ENCODE assay signal across 10 cellular contexts in the genomic region with DNA sequence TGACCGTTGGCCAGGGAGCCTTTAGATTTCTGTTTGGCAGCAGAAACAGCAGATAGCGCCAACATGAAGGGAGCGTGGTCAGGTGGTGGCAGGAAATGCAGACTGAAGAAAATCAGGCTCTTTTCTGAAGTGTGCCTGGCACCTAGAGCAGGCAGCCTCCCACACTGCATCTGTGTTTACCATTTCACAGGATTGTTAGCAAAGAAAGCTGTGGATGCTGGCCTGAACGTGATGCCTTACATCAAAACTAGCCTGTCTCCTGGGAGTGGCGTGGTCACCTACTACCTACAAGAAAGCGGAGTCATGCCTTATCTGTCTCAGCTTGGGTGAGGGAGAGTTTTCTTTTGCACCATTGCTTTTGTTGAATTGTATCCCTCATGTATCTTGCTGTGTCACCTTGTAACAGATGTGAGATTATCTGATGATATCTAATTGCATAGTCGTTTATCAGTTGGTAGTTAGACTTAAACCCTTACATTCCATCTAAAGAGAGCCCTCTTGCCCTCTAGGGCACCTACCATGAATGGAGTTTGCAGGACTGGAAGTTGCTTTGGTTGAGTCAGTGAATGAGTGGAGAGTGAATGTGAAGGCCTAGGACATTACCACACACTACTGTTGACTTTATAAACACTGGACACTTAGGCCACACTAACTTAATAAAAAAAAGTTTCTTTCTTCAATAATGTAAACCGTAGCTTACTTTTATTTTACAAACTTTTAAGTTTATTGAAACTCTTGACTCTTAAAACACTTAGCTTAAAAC. TPM values are rescaled to one million over a fixed set of nuclear protein-coding genes. Genes with fewer than 3 reads are reported as not detected.
A peak's percentile ranks its signal among the peaks of the same experiment; 100 is the strongest.
DNase-seq lines count a peak whose midpoint lies in the region; ATAC-seq lines count a peak whose summit lies in the region.
"Had no signal": no experiment of that assay in that cellular context is flagged by ENCODE, and none has a peak within 500 bp of the region (broad histone marks: within the 10 kb centered on the region; RNA-seq: fewer than 3 reads in every experiment).

No MANE protein-coding gene starts in this region.

- no peak overlapping the region for H3K4me2 ChIP-seq in mesenchymal stem cell (ENCODE audit: low read length, poor library complexity, severe bottlenecking)

- H3K4ac ChIP-seq in mesenchymal stem cell (ENCODE audit: low read depth in 1 of 2, low read length in 2 of 2), result peak overlapping the region in 1 of 2 experiments; percentile 29

- H3K18ac ChIP-seq in mesenchymal stem cell (ENCODE audit: low read depth in 1 of 2, low read length in 2 of 2), result peak overlapping the region; percentile 5 to 26

- peak overlapping the region in 1 of 2 experiments; percentile 2 for H3K14ac ChIP-seq in mesenchymal stem cell (ENCODE audit: low read length in 2 of 2)

- peak overlapping the region; percentile 22 for H2BK5ac ChIP-seq in mesenchymal stem cell (ENCODE audit: low read depth, low read length, poor library complexity, severe bottlenecking)

- in situ Hi-C loops in ACHN (cut with HindIII; ENCODE audit: low pct_ligation_motif_present, low pct_unique_long_range_greater_than_20kb, low sequenced_read_pairs), result no loop called here

- no peak overlapping the region for H4K8ac ChIP-seq in mesenchymal stem cell (ENCODE audit: low read length)

- H3K23ac ChIP-seq in mesenchymal stem cell (ENCODE audit: low read length in 2 of 2), result no peak overlapping the region

- H2AFZ ChIP-seq in mesenchymal stem cell (ENCODE audit: low read depth, low read length), result no peak overlapping the region

- H4K91ac ChIP-seq in mesenchymal stem cell (ENCODE audit: low read length), result peak overlapping the region; percentile 23

- H3K36me3 ChIP-seq in MG63 (no peaks in the 10 kb centered on the region; the same call in none of the 2 replicates), mesenchymal stem cell (ENCODE audit: control insufficient read depth in 1 of 2, insufficient read depth in 2 of 2, low read depth in 1 of 2, low read length in 2 of 2) (peaks cover 8 to 98% of the 10 kb centered on the region in 2 experiments)

- H3K9me3 ChIP-seq in MG63, result no peaks in the 10 kb centered on the region
- H3K9me3 ChIP-seq in mesenchymal stem cell (ENCODE audit: control insufficient read depth, low read length), result no peaks in the 10 kb centered on the region

- peaks cover 25% of the 10 kb centered on the region for H3K4me1 ChIP-seq in mesenchymal stem cell (ENCODE audit: control insufficient read depth, insufficient read depth, low read depth, low read length)

- peak overlapping the region; percentile 76 for H2AK5ac ChIP-seq in mesenchymal stem cell (ENCODE audit: low read length, severe bottlenecking)

- peak overlapping the region; percentile 2 for H2BK120ac ChIP-seq in mesenchymal stem cell (ENCODE audit: low read depth, low read length)

- DNase-seq in ACHN (peak; percentile 16), MG63 (peak; percentile 23), cerebellar cortex (ENCODE audit: low spot score) (peak; percentile 76), mesenchymal stem cell (peak; percentile 72), NCI-H510A (lab: John Stamatoyannopoulos, UW) (no peak)
- DNase-seq in stimulated activated CD4-positive, alpha-beta T cell treated with anti-CD3 and anti-CD28 coated beads, Interleukin-2, amount 100 ng/mL, for 48 hours, result no peak
- DNase-seq: activated effector memory CD4-positive, alpha-beta T cell treated with Interleukin-2 at 50 U/mL for 16 hours; stimulated activated naive CD8-positive, alpha-beta T cell treated with anti-CD3 and anti-CD28 coated beads, Interleukin-15, amount 100 ng/mL, for 72 hours had no signal

- H3K9ac ChIP-seq in mesenchymal stem cell (ENCODE audit: low read length), result no peak overlapping the region

- no peak overlapping the region for H3K4me3 ChIP-seq in MG63
- no peak overlapping the region for H3K4me3 ChIP-seq in mesenchymal stem cell (ENCODE audit: insufficient read depth in 1 of 2, low read depth in 1 of 2, low read length in 2 of 2)

- peak overlapping the region in 1 of 2 experiments; percentile 75 for H2BK12ac ChIP-seq in mesenchymal stem cell (ENCODE audit: low read length in 2 of 2)

- no peak overlapping the region for H2BK15ac ChIP-seq in mesenchymal stem cell (ENCODE audit: low read depth, poor library complexity, severe bottlenecking)

- no peaks in the 10 kb centered on the region for H3K27me3 ChIP-seq in MG63
- H3K27me3 ChIP-seq in mesenchymal stem cell (ENCODE audit: control insufficient read depth in 1 of 2, insufficient read depth in 1 of 2, low read length in 2 of 2), result no peaks in the 10 kb centered on the region

- H3K79me1 ChIP-seq in mesenchymal stem cell (replicated peaks; ENCODE audit: low read length, poor library complexity, severe bottlenecking), result peaks cover 2% of the 10 kb centered on the region

- peak overlapping the region; percentile 79 for H3K27ac ChIP-seq in mesenchymal stem cell (ENCODE audit: low read length, poor library complexity, severe bottlenecking)

- 81% methylated on average over 7 of the region's 8 CpGs for WGBS in mesenchymal stem cell

- ATAC-seq in HG02798 (IDR thresholded peaks at IDR 0.05; ENCODE audit: poor library complexity, unreplicated experiment), result no peak
- no peak for ATAC-seq in HG03571 (IDR thresholded peaks at IDR 0.05; ENCODE audit: unreplicated experiment)
- ATAC-seq: stimulated activated naive CD8-positive, alpha-beta T cell treated with anti-CD3 and anti-CD28 coated beads, Interleukin-15, amount 100 ng/mL, for 72 hours had no signal

RNA-seq across cellular contexts. Expression of gene ACO1, which starts 42.8 kb away (rescaled TPM):
- total RNA-seq in MG63 (2014; rRNA removed; shearing (Covaris generic); ENCODE audit: low replicate concordance), result 27.9 and 29.2 TPM in 2 replicates
- 49.5 TPM for polyA plus RNA-seq in mesenchymal stem cell (2013, experiment 1 of 2)
- polyA plus RNA-seq in mesenchymal stem cell (2013, experiment 2 of 2), result 50.6 TPM

Comparison
In these comparisons a context has a peak if more than half of its experiments do, and no peak if none do; other contexts are left out.
1. DNase-seq: peak in ACHN (single experiment), MG63 (single experiment), cerebellar cortex (single experiment) and mesenchymal stem cell (single experiment); none in NCI-H510A (single experiment) and stimulated activated CD4-positive, alpha-beta T cell treated with anti-CD3 and anti-CD28 coated beads, Interleukin-2, amount 100 ng/mL, for 48 hours (0 of 2).